ENCODE assay signal across 11 cellular contexts in the genomic region with DNA sequence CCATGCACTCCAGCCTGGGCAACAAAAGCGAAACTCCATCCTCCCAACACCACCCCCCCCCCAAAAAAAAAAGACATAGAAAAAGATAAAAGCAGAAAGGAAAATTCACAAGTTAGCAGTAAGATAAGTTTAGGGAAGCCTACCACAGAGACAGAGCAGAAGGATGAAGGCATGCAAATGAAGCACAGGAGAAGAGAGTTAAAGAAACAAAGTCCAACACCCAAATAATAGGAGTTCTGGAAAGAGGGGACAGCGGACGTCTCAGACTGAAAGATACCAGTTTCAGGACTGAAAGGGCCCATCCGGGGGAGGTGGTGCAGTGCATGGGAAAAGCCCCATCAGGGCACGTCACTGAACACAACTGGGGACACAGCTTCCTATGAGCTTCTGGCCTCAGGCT. TPM values are rescaled to one million over a fixed set of nuclear protein-coding genes. Genes with fewer than 3 reads are reported as not detected.
A peak's percentile ranks its signal among the peaks of the same experiment; 100 is the strongest.
DNase-seq lines count a peak whose midpoint lies in the region; ATAC-seq and TF ChIP-seq lines count a peak whose summit lies in the region.
"Had no signal": no experiment of that assay in that cellular context is flagged by ENCODE, and none has a peak within 500 bp of the region (broad histone marks: within the 10 kb centered on the region; RNA-seq: fewer than 3 reads in every experiment).

No MANE protein-coding gene starts in this region.

- H3K36me3 Mint-ChIP-seq in activated naive CD8-positive, alpha-beta T cell, result peaks cover 14% of the 10 kb centered on the region
- H3K36me3 Mint-ChIP-seq in activated naive CD8-positive, alpha-beta T cell treated with anti-CD3 and anti-CD28 coated beads for 36 hours, result peaks cover 26% of the 10 kb centered on the region
- peaks cover 11% of the 10 kb centered on the region for H3K36me3 Mint-ChIP-seq in central memory CD8-positive, alpha-beta T cell (ENCODE audit: insufficient read depth)
- peaks cover 42% of the 10 kb centered on the region for H3K36me3 Mint-ChIP-seq in mesothelial cell of epicardium

- H3K27ac Mint-ChIP-seq in activated naive CD8-positive, alpha-beta T cell, result peak overlapping the region; percentile 50
- no peak overlapping the region for H3K27ac Mint-ChIP-seq in activated naive CD8-positive, alpha-beta T cell treated with anti-CD3 and anti-CD28 coated beads for 36 hours
- H3K27ac Mint-ChIP-seq in central memory CD8-positive, alpha-beta T cell (ENCODE audit: low read depth), result peak overlapping the region; percentile 88
- H3K27ac Mint-ChIP-seq in mesothelial cell of epicardium, result no peak overlapping the region
- H3K27ac Mint-ChIP-seq: H9 had no signal

- no peaks in the 10 kb centered on the region for H3K27me3 Mint-ChIP-seq in activated naive CD8-positive, alpha-beta T cell
- H3K27me3 Mint-ChIP-seq in activated naive CD8-positive, alpha-beta T cell treated with anti-CD3 and anti-CD28 coated beads for 36 hours, result no peaks in the 10 kb centered on the region
- no peaks in the 10 kb centered on the region for H3K27me3 Mint-ChIP-seq in central memory CD8-positive, alpha-beta T cell
- no peaks in the 10 kb centered on the region for H3K27me3 Mint-ChIP-seq in mesothelial cell of epicardium (ENCODE audit: low read depth)

- TF ChIP-seq CTCF in mesothelial cell of epicardium (IDR thresholded peaks at IDR 0.05; ENCODE audit: unreplicated experiment), result no peak

- peaks cover 45% of the 10 kb centered on the region for H3K4me1 Mint-ChIP-seq in activated naive CD8-positive, alpha-beta T cell (ENCODE audit: low read depth)
- peaks cover 14% of the 10 kb centered on the region for H3K4me1 Mint-ChIP-seq in activated naive CD8-positive, alpha-beta T cell treated with anti-CD3 and anti-CD28 coated beads for 36 hours
- H3K4me1 Mint-ChIP-seq in central memory CD8-positive, alpha-beta T cell, result peaks cover 19% of the 10 kb centered on the region
- H3K4me1 Mint-ChIP-seq in mesothelial cell of epicardium, result no peaks in the 10 kb centered on the region

- ATAC-seq in GM18868 (IDR thresholded peaks at IDR 0.05; ENCODE audit: unreplicated experiment), result peak; percentile 40
- ATAC-seq in central memory CD8-positive, alpha-beta T cell (replicated peaks; ENCODE audit: extremely low read depth, poor library complexity, severe bottlenecking), result no peak

- no peak for DNase-seq in activated naive CD8-positive, alpha-beta T cell treated with anti-CD3 and anti-CD28 coated beads for 36 hours
- DNase-seq in central memory CD8-positive, alpha-beta T cell (ENCODE audit: low spot score in 2 of 2), result no peak
- DNase-seq in DMS153 treated with DMSO at 0.1 percent for 48 hours (lab: John Stamatoyannopoulos, UW; ENCODE audit: unreplicated experiment) (no peak), mesothelial cell of epicardium (ENCODE audit: low spot score in 2 of 2, unreplicated experiment in 2 of 2) (no peak), NCI-H526 treated with DMSO at 0.1 percent for 48 hours (lab: John Stamatoyannopoulos, UW) (no peak)
- DNase-seq: H9, NCI-H1048, NCI-H1694, NCI-H510A treated with DMSO at 0.1 percent for 48 hours had no signal

- H3K4me3 Mint-ChIP-seq in activated naive CD8-positive, alpha-beta T cell, result no peak overlapping the region
- no peak overlapping the region for H3K4me3 Mint-ChIP-seq in activated naive CD8-positive, alpha-beta T cell treated with anti-CD3 and anti-CD28 coated beads for 36 hours
- H3K4me3 Mint-ChIP-seq in central memory CD8-positive, alpha-beta T cell, result no peak overlapping the region
- no peak overlapping the region for H3K4me3 Mint-ChIP-seq in mesothelial cell of epicardium
- H3K4me3 Mint-ChIP-seq: H9 had no signal

- H3K9me3 Mint-ChIP-seq in activated naive CD8-positive, alpha-beta T cell (ENCODE audit: low read depth), result no peaks in the 10 kb centered on the region
- no peaks in the 10 kb centered on the region for H3K9me3 Mint-ChIP-seq in activated naive CD8-positive, alpha-beta T cell treated with anti-CD3 and anti-CD28 coated beads for 36 hours
- H3K9me3 Mint-ChIP-seq in central memory CD8-positive, alpha-beta T cell, result no peaks in the 10 kb centered on the region
- peaks cover 18% of the 10 kb centered on the region for H3K9me3 Mint-ChIP-seq in mesothelial cell of epicardium

RNA-seq across cellular contexts. Expression of a gene that starts 54.3 kb away (rescaled TPM):
- total RNA-seq in activated naive CD8-positive, alpha-beta T cell treated with anti-CD3 and anti-CD28 coated beads for 36 hours, result 10 to 100 TPM; 68.9 TPM
- total RNA-seq in mesothelial cell of epicardium, result 25.1 to 28.7 TPM (median 27.4 TPM) in 3 replicates

Comparison
In these comparisons a context has a peak if more than half of its experiments do, and no peak if none do; other contexts are left out.
1. H3K27ac Mint-ChIP-seq: peak in activated naive CD8-positive, alpha-beta T cell (single experiment) and central memory CD8-positive, alpha-beta T cell (single experiment); none in activated naive CD8-positive, alpha-beta T cell treated with anti-CD3 and anti-CD28 coated beads for 36 hours (single experiment) and mesothelial cell of epicardium (single experiment).